8 cellular contexts compared by ENCODE assay signal in genomic region chr1:205354259-205354904, GRCh38. TPM values are rescaled to one million over a fixed set of nuclear protein-coding genes. Genes with fewer than 3 reads are reported as not detected.
DNase-seq lines count a peak whose midpoint lies in the region; ATAC-seq and TF ChIP-seq lines count a peak whose summit lies in the region.

No MANE protein-coding gene starts in this region.

- WGBS in heart right ventricle, 2 donors = 33 to 38% methylated on average over 3 of the region's 3 CpGs

- no peaks in the 10 kb centered on the region for H3K36me3 ChIP-seq in MG63
- no peaks in the 10 kb centered on the region for H3K36me3 ChIP-seq in heart right ventricle
- H3K36me3 ChIP-seq in gastrocnemius medialis = no peaks in the 10 kb centered on the region

- no peaks in the 10 kb centered on the region for H3K9me3 Mint-ChIP-seq in activated naive CD4-positive, alpha-beta T cell treated with anti-CD3 and anti-CD28 coated beads, Interleukin-2, amount 50 U/mL, for 72 hours

- in situ Hi-C loops in gastrocnemius medialis (cut with MboI; ENCODE audit: low sequenced_read_pairs in 4 of 4) = loop anchor here in 2 of 4 donors (10.0 kb wide), 2 partner anchors 130 to 170 kb away; no protein-coding TSS in a partner anchor

- TF ChIP-seq CTCF in heart right ventricle (IDR thresholded peaks at IDR 0.05) = peak; percentile 71 to 90 (median 83)
- TF ChIP-seq CTCF in gastrocnemius medialis (IDR thresholded peaks at IDR 0.05 in 4 of 5, conservative IDR thresholded peaks at IDR 0.05 in 1 of 5) = peak; percentile 51 to 76 (median 68)

- H3K27ac ChIP-seq in heart right ventricle = no peak overlapping the region
- H3K27ac ChIP-seq in gastrocnemius medialis = no peak overlapping the region

- intact Hi-C loops in heart right ventricle (cut with DNase I) = loop anchor here in 8 of 10 donors (2.0 to 10.0 kb wide), 4 partner anchors 80 to 133 kb away; no protein-coding TSS in a partner anchor
- intact Hi-C loops in gastrocnemius medialis (cut with DNase I; ENCODE audit: low total_unique reads) = loop anchor here (5.0 to 10.0 kb wide), 2 partner anchors 130 to 168 kb away; no protein-coding TSS in a partner anchor

- H3K4me1 ChIP-seq in heart right ventricle = peaks cover 0 to 19% (median 0%) of the 10 kb centered on the region in 9 donors
- H3K4me1 ChIP-seq in gastrocnemius medialis = no peaks in the 10 kb centered on the region

- no peaks in the 10 kb centered on the region for H3K36me3 Mint-ChIP-seq in activated naive CD4-positive, alpha-beta T cell treated with anti-CD3 and anti-CD28 coated beads, Interleukin-2, amount 50 U/mL, for 72 hours

- no peak overlapping the region for H3K4me3 ChIP-seq in MG63
- H3K4me3 ChIP-seq in heart right ventricle = no peak overlapping the region
- H3K4me3 ChIP-seq in gastrocnemius medialis = no peak overlapping the region

- ATAC-seq in SK-N-SH treated with all-trans-retinoic acid at 6 μM for 48 hours (peak; percentile 90), heart right ventricle (peak in 4 of 8 donors; percentile 43 to 61 (median 47)), gastrocnemius medialis (peak in 1 of 2 donors; percentile 58), GM18498 (IDR thresholded peaks at IDR 0.05; ENCODE audit: unreplicated experiment) (no peak), HG03342 (IDR thresholded peaks at IDR 0.05; ENCODE audit: unreplicated experiment) (no peak)
- ATAC-seq in activated naive CD4-positive, alpha-beta T cell treated with anti-CD3 and anti-CD28 coated beads, Interleukin-2, amount 50 U/mL, for 72 hours = peak; percentile 58 to 61

- H3K9me3 ChIP-seq in MG63 (no peaks in the 10 kb centered on the region), heart right ventricle (no peaks in the 10 kb centered on the region), gastrocnemius medialis (no peaks in the 10 kb centered on the region)

- no peak for TF ChIP-seq POLR2A in gastrocnemius medialis (IDR thresholded peaks at IDR 0.05)

- H3K27me3 ChIP-seq in MG63 (no peaks in the 10 kb centered on the region), heart right ventricle (peaks cover 7 to 27% (median 20%) of the 10 kb centered on the region in 7 donors), gastrocnemius medialis (peaks cover 2 to 12% (median 7%) of the 10 kb centered on the region in 3 donors)

- H3K27ac Mint-ChIP-seq in activated naive CD4-positive, alpha-beta T cell treated with anti-CD3 and anti-CD28 coated beads, Interleukin-2, amount 50 U/mL, for 72 hours = no peak overlapping the region

- DNase-seq in DMS53 treated with DMSO at 0.1 percent for 48 hours (lab: John Stamatoyannopoulos, UW; ENCODE audit: unreplicated experiment) (peak; percentile 72), MG63 (peak; percentile 55), heart right ventricle (peak in 1 of 2 donors; percentile 56), gastrocnemius medialis (no peak)
- DNase-seq in activated naive CD4-positive, alpha-beta T cell treated with anti-CD3 and anti-CD28 coated beads, Interleukin-2, amount 50 U/mL, for 72 hours (ENCODE audit: low spot score in 2 of 2) = peak in 1 of 2 donors; percentile 66

TF ChIP-seq in SK-N-SH treated with all-trans-retinoic acid at 6 μM for 48 hours, 23 proteins besides CTCF, POLR2A, EP300 and RAD21:
- TF ChIP-seq ISL1 (CRISPR knock-in tag; IDR thresholded peaks at IDR 0.05) (no peak), TOX (CRISPR knock-in tag; IDR thresholded peaks at IDR 0.05; ENCODE audit: borderline replicate concordance) (no peak), SNAI2 (CRISPR knock-in tag; IDR thresholded peaks at IDR 0.05) (no peak), ZFP3 (CRISPR knock-in tag; IDR thresholded peaks at IDR 0.05) (no peak), OSR1 (CRISPR knock-in tag; IDR thresholded peaks at IDR 0.05) (no peak), RARB (CRISPR knock-in tag; IDR thresholded peaks at IDR 0.05) (no peak), ESRRG (CRISPR knock-in tag; IDR thresholded peaks at IDR 0.05) (no peak), TSHZ2 (CRISPR knock-in tag; IDR thresholded peaks at IDR 0.05) (no peak), ZNF8 (CRISPR knock-in tag; IDR thresholded peaks at IDR 0.05) (no peak), PPARA (CRISPR knock-in tag; IDR thresholded peaks at IDR 0.05; ENCODE audit: borderline replicate concordance) (no peak), ZNF70 (CRISPR knock-in tag; IDR thresholded peaks at IDR 0.05) (no peak), GLIS3 (CRISPR knock-in tag; IDR thresholded peaks at IDR 0.05) (no peak), ZNF565 (CRISPR knock-in tag; conservative IDR thresholded peaks at IDR 0.05; ENCODE audit: low read depth) (no peak), CSRNP3 (CRISPR knock-in tag; IDR thresholded peaks at IDR 0.05) (no peak), ZC3H10 (CRISPR knock-in tag; IDR thresholded peaks at IDR 0.05) (no peak), CSDC2 (CRISPR knock-in tag; IDR thresholded peaks at IDR 0.05) (no peak), PATZ1 (CRISPR knock-in tag; IDR thresholded peaks at IDR 0.05; ENCODE audit: borderline replicate concordance) (no peak), ZFP30 (CRISPR knock-in tag; IDR thresholded peaks at IDR 0.05) (no peak)

RNA-seq across cellular contexts. Expression of gene KLHDC8A, which starts 2.3 kb away (rescaled TPM):
- not detected in 2 replicates for total RNA-seq in MG63 (2014; rRNA removed; shearing (Covaris generic); ENCODE audit: low replicate concordance)
- total RNA-seq in activated naive CD4-positive, alpha-beta T cell treated with anti-CD3 and anti-CD28 coated beads, Interleukin-2, amount 50 U/mL, for 72 hours = not detected
- total RNA-seq in heart right ventricle = under 1 TPM in 1 of 10 donors, not detected in 9; 0.16 TPM
- under 1 TPM in 1 of 2 donors, not detected in 1; 0.15 TPM for polyA plus RNA-seq in heart right ventricle
- not detected for total RNA-seq in gastrocnemius medialis

RNA-seq across cellular contexts. Expression of gene NUAK2, which starts 32.8 kb away (rescaled TPM):
- total RNA-seq in MG63 (2014; rRNA removed; shearing (Covaris generic); ENCODE audit: low replicate concordance) = 0.27 and 2.4 TPM in 2 replicates
- 1 to 10 TPM; 5.9 to 6.8 TPM for total RNA-seq in activated naive CD4-positive, alpha-beta T cell treated with anti-CD3 and anti-CD28 coated beads, Interleukin-2, amount 50 U/mL, for 72 hours
- 1 to 10 TPM in 2 of 10 donors, under 1 TPM in 8; 0.25 to 3.1 (median 0.56) TPM for total RNA-seq in heart right ventricle
- under 1 TPM; 0.29 to 0.45 TPM for polyA plus RNA-seq in heart right ventricle
- total RNA-seq in gastrocnemius medialis = 1 to 10 TPM in 1 of 4 donors, under 1 TPM in 3; 0.42 to 1.9 (median 0.58) TPM

Comparison
In these comparisons a context has a peak if more than half of its experiments do, and no peak if none do; other contexts are left out.
1. DNase-seq: peak in DMS53 treated with DMSO at 0.1 percent for 48 hours (single experiment) and MG63 (single experiment); none in gastrocnemius medialis (0 of 2).
2. ATAC-seq: peak in SK-N-SH treated with all-trans-retinoic acid at 6 μM for 48 hours (single experiment) and activated naive CD4-positive, alpha-beta T cell treated with anti-CD3 and anti-CD28 coated beads, Interleukin-2, amount 50 U/mL, for 72 hours (2 of 2); none in GM18498 (single experiment) and HG03342 (single experiment).